27 cellular contexts compared by ENCODE assay signal in genomic region chr18:61822879-61823278, GRCh38.
"Had no signal": no experiment of that assay in that cellular context is flagged by ENCODE, and none has a peak within 500 bp of the region (broad histone marks: within the 10 kb centered on the region; RNA-seq: fewer than 3 reads in every experiment).

No MANE protein-coding gene starts in this region.

- ATAC-seq: activated T-helper 17 cell treated with anti-CD3 and anti-CD28 coated beads, Interleukin-2, amount 50 U/mL, for 72 hours; Panc1 had no signal

- H3K27me3 Mint-ChIP-seq: activated naive CD8-positive, alpha-beta T cell treated with anti-CD3 and anti-CD28 coated beads for 36 hours; activated T-helper 17 cell treated with anti-CD3 and anti-CD28 coated beads, Interleukin-2, amount 50 U/mL, for 72 hours had no signal

- H3K4me1 Mint-ChIP-seq: activated CD4-positive, alpha-beta memory T cell treated with anti-CD3 and anti-CD28 coated beads, Interleukin-2, amount 10 ng/mL, durations not matched to agents 7 days and 5 days; activated naive CD8-positive, alpha-beta T cell treated with anti-CD3 and anti-CD28 coated beads for 36 hours; activated T-helper 17 cell treated with anti-CD3 and anti-CD28 coated beads, Interleukin-2, amount 50 U/mL, for 72 hours had no signal

- H3K4me3 Mint-ChIP-seq: activated CD4-positive, alpha-beta memory T cell treated with anti-CD3 and anti-CD28 coated beads, Interleukin-2, amount 10 ng/mL, durations not matched to agents 7 days and 5 days; activated naive CD4-positive, alpha-beta T cell treated with anti-CD3 and anti-CD28 coated beads for 36 hours; activated naive CD8-positive, alpha-beta T cell treated with anti-CD3 and anti-CD28 coated beads for 36 hours; activated T-helper 17 cell treated with anti-CD3 and anti-CD28 coated beads, Interleukin-2, amount 50 U/mL, for 72 hours; T-helper 1 cell treated with Interleukin-12 subunit alpha and Interleukin-12 subunit beta and Interleukin-4 antibody, amounts not matched to agents 30 μg/mL and 1 μg/mL, for 36 hours had no signal

- H3K27ac Mint-ChIP-seq: activated CD4-positive, alpha-beta memory T cell treated with anti-CD3 and anti-CD28 coated beads, Interleukin-2, amount 10 ng/mL, durations not matched to agents 7 days and 5 days; activated naive CD4-positive, alpha-beta T cell treated with anti-CD3 and anti-CD28 coated beads for 36 hours; activated naive CD8-positive, alpha-beta T cell treated with anti-CD3 and anti-CD28 coated beads for 36 hours; activated T-helper 17 cell treated with anti-CD3 and anti-CD28 coated beads, Interleukin-2, amount 50 U/mL, for 72 hours; T-helper 1 cell treated with Interleukin-12 subunit alpha and Interleukin-12 subunit beta and Interleukin-4 antibody, amounts not matched to agents 30 μg/mL and 1 μg/mL, for 36 hours had no signal

- H3K27ac ChIP-seq: RWPE1 had no signal

- DNase-seq: activated CD4-positive, alpha-beta memory T cell treated with anti-CD3 and anti-CD28 coated beads, Interleukin-2, amount 10 ng/mL, durations not matched to agents 7 days and 5 days; activated CD4-positive, alpha-beta T cell treated with anti-CD3 and anti-CD28 coated beads, Interleukin-2, amount 50 U/mL, for 1 hour; activated CD4-positive, CD25-positive, alpha-beta regulatory T cell; activated gamma-delta T cell; activated naive CD4-positive, alpha-beta T cell treated with anti-CD3 and anti-CD28 coated beads for 36 hours; activated naive CD8-positive, alpha-beta T cell treated with anti-CD3 and anti-CD28 coated beads for 36 hours; activated T-cell treated with anti-CD3 and anti-CD28 coated beads for 4 hours; activated T-cell treated with anti-CD3 and anti-CD28 coated beads, Interleukin-2, amount 50 U/mL, for 48 hours; anterior cingulate cortex; IMR-90; Kasumi-1; KBM-7; NCI-H1105 treated with DMSO at 0.1 percent for 48 hours; NCI-H1436 treated with DMSO at 0.1 percent for 48 hours; NCI-H187 treated with DMSO at 0.1 percent for 48 hours; NCI-H2081 treated with DMSO at 0.1 percent for 48 hours; NCI-H2171 treated with DMSO at 0.1 percent for 48 hours; NCI-H226; NCI-H510A; NCI-H69; NK-92 treated with Interleukin-12 subunit alpha and Interleukin-12 subunit beta, amount 100 ng/mL, for 24 hours; OCI-M1; Right ventricle myocardium superior had no signal

- H3K36me3 Mint-ChIP-seq: activated naive CD8-positive, alpha-beta T cell treated with anti-CD3 and anti-CD28 coated beads for 36 hours had no signal

- H3K9me3 Mint-ChIP-seq: activated CD4-positive, alpha-beta memory T cell treated with anti-CD3 and anti-CD28 coated beads, Interleukin-2, amount 10 ng/mL, durations not matched to agents 7 days and 5 days; activated naive CD4-positive, alpha-beta T cell treated with anti-CD3 and anti-CD28 coated beads for 36 hours; activated naive CD8-positive, alpha-beta T cell treated with anti-CD3 and anti-CD28 coated beads for 36 hours; activated T-helper 17 cell treated with anti-CD3 and anti-CD28 coated beads, Interleukin-2, amount 50 U/mL, for 72 hours; T-helper 1 cell treated with Interleukin-12 subunit alpha and Interleukin-12 subunit beta and Interleukin-4 antibody, amounts not matched to agents 30 μg/mL and 1 μg/mL, for 36 hours had no signal
